In genomic region chr1:2232916-2233438, GRCh38 we compare ENCODE assay signal across 9 cellular contexts. TPM values are rescaled to one million over a fixed set of nuclear protein-coding genes. Genes with fewer than 3 reads are reported as not detected.
DNase-seq lines count a peak whose midpoint lies in the region; ATAC-seq and TF ChIP-seq lines count a peak whose summit lies in the region.
"Had no signal": no experiment of that assay in that cellular context is flagged by ENCODE, and none has a peak within 500 bp of the region (broad histone marks: within the 10 kb centered on the region; RNA-seq: fewer than 3 reads in every experiment).

No MANE protein-coding gene starts in this region.

- no peak overlapping the region for H3K14ac ChIP-seq in mesenchymal stem cell (ENCODE audit: low read length in 2 of 2)

- no peak overlapping the region for H2BK120ac ChIP-seq in mesenchymal stem cell (ENCODE audit: low read depth, low read length)

- H3K79me1 ChIP-seq in mesenchymal stem cell (replicated peaks; ENCODE audit: low read length, poor library complexity, severe bottlenecking): no peaks in the 10 kb centered on the region

- H3K9me3 ChIP-seq in mesenchymal stem cell (ENCODE audit: control insufficient read depth, low read length): no peaks in the 10 kb centered on the region

- H3K27me3 ChIP-seq in mesenchymal stem cell (ENCODE audit: control insufficient read depth in 1 of 2, insufficient read depth in 1 of 2, low read length in 2 of 2): no peaks in the 10 kb centered on the region

- H2BK15ac ChIP-seq in mesenchymal stem cell (ENCODE audit: low read depth, poor library complexity, severe bottlenecking): no peak overlapping the region

- H3K4ac ChIP-seq in mesenchymal stem cell (ENCODE audit: low read depth in 1 of 2, low read length in 2 of 2): no peak overlapping the region

- no peaks in the 10 kb centered on the region for H3K27me3 Mint-ChIP-seq in activated T-cell treated with anti-CD3 and anti-CD28 coated beads, Interleukin-2, amount 50 U/mL, for 72 hours (ENCODE audit: low read depth)
- H3K27me3 Mint-ChIP-seq in type B pancreatic cell: no peaks in the 10 kb centered on the region

- no peak overlapping the region for H2AK5ac ChIP-seq in mesenchymal stem cell (ENCODE audit: low read length, severe bottlenecking)

- no peak for DNase-seq in activated T-cell treated with anti-CD3 and anti-CD28 coated beads, Interleukin-2, amount 50 U/mL, for 72 hours
- no peak for DNase-seq in activated T-cell treated with anti-CD3 and anti-CD28 coated beads, Interleukin-2, amount 50 U/mL, for 48 hours
- peak in 1 of 2 donors; percentile 15 for DNase-seq in cardiac fibroblast (ENCODE audit: low read depth in 2 of 2)
- peak; percentile 10 for DNase-seq in mesenchymal stem cell
- DNase-seq in type B pancreatic cell (ENCODE audit: extremely low spot score, unreplicated experiment): peak; percentile 67
- DNase-seq: small intestine had no signal

- TF ChIP-seq CTCF in cardiac fibroblast (IDR thresholded peaks at IDR 0.05; ENCODE audit: low read depth, low read length): no peak
- TF ChIP-seq CTCF in type B pancreatic cell (conservative IDR thresholded peaks at IDR 0.05): no peak

- peak overlapping the region; percentile 26 for H3K27ac Mint-ChIP-seq in activated T-cell treated with anti-CD3 and anti-CD28 coated beads, Interleukin-2, amount 50 U/mL, for 72 hours
- H3K27ac Mint-ChIP-seq in type B pancreatic cell: peak overlapping the region; percentile 50

- peaks cover 73% of the 10 kb centered on the region for H3K4me1 Mint-ChIP-seq in activated T-cell treated with anti-CD3 and anti-CD28 coated beads, Interleukin-2, amount 50 U/mL, for 72 hours (ENCODE audit: low read depth)
- H3K4me1 Mint-ChIP-seq in type B pancreatic cell (ENCODE audit: unreplicated experiment): peaks cover 52% of the 10 kb centered on the region

- H3K23ac ChIP-seq in mesenchymal stem cell (ENCODE audit: low read length in 2 of 2): no peak overlapping the region

- H3K27ac ChIP-seq in mesenchymal stem cell (ENCODE audit: low read length, poor library complexity, severe bottlenecking): no peak overlapping the region

- H3K18ac ChIP-seq in mesenchymal stem cell (ENCODE audit: low read depth in 1 of 2, low read length in 2 of 2): no peak overlapping the region

- H3K9me3 Mint-ChIP-seq in activated T-cell treated with anti-CD3 and anti-CD28 coated beads, Interleukin-2, amount 50 U/mL, for 72 hours: no peaks in the 10 kb centered on the region
- no peaks in the 10 kb centered on the region for H3K9me3 Mint-ChIP-seq in type B pancreatic cell

- no peak overlapping the region for H3K4me2 ChIP-seq in mesenchymal stem cell (ENCODE audit: low read length, poor library complexity, severe bottlenecking)

- WGBS in mesenchymal stem cell: 77% methylated on average over 23 of the region's 23 CpGs

- ATAC-seq in activated T-cell treated with anti-CD3 and anti-CD28 coated beads, Interleukin-2, amount 50 U/mL, for 72 hours (replicated peaks in 1 of 2): no peak
- ATAC-seq in HG02973 (IDR thresholded peaks at IDR 0.05; ENCODE audit: unreplicated experiment) (no peak), HG03175 (IDR thresholded peaks at IDR 0.05; ENCODE audit: unreplicated experiment) (no peak), HG03565 (IDR thresholded peaks at IDR 0.05; ENCODE audit: unreplicated experiment) (no peak)

- no peak overlapping the region for H4K8ac ChIP-seq in mesenchymal stem cell (ENCODE audit: low read length)

- peaks cover 67% of the 10 kb centered on the region for H3K4me1 ChIP-seq in mesenchymal stem cell (ENCODE audit: control insufficient read depth, insufficient read depth, low read depth, low read length)

- no peak overlapping the region for H2BK12ac ChIP-seq in mesenchymal stem cell (ENCODE audit: low read length in 2 of 2)

- H2BK5ac ChIP-seq in mesenchymal stem cell (ENCODE audit: low read depth, low read length, poor library complexity, severe bottlenecking): no peak overlapping the region

- H4K91ac ChIP-seq in mesenchymal stem cell (ENCODE audit: low read length): no peak overlapping the region

- H3K4me3 ChIP-seq in cardiac fibroblast (replicated peaks in 1 of 2; ENCODE audit: low read depth in 2 of 2, low read length in 2 of 2): peak overlapping the region; percentile 75 to 89
- H3K4me3 ChIP-seq in mesenchymal stem cell (ENCODE audit: insufficient read depth in 1 of 2, low read depth in 1 of 2, low read length in 2 of 2): peak overlapping the region in 1 of 2 experiments; percentile 92

- peak overlapping the region; percentile 94 for H3K9ac ChIP-seq in mesenchymal stem cell (ENCODE audit: low read length)

- peaks cover 0 to 37% of the 10 kb centered on the region in 2 experiments for H3K36me3 ChIP-seq in mesenchymal stem cell (ENCODE audit: control insufficient read depth in 1 of 2, insufficient read depth in 2 of 2, low read depth in 1 of 2, low read length in 2 of 2)

- peaks cover 8 to 10% of the 10 kb centered on the region in 2 donors for H3K36me3 Mint-ChIP-seq in activated T-cell treated with anti-CD3 and anti-CD28 coated beads, Interleukin-2, amount 50 U/mL, for 72 hours (ENCODE audit: insufficient read depth in 2 of 2)
- no peaks in the 10 kb centered on the region for H3K36me3 Mint-ChIP-seq in type B pancreatic cell

- no peak overlapping the region for H2AFZ ChIP-seq in mesenchymal stem cell (ENCODE audit: low read depth, low read length)

- H3K4me3 Mint-ChIP-seq in activated T-cell treated with anti-CD3 and anti-CD28 coated beads, Interleukin-2, amount 50 U/mL, for 72 hours: peak overlapping the region; percentile 92
- peak overlapping the region; percentile 98 for H3K4me3 Mint-ChIP-seq in type B pancreatic cell

RNA-seq across cellular contexts. Expression of gene SKI, which starts 4.9 kb away (rescaled TPM):
- 10 to 100 TPM; 28.5 to 32.3 TPM for total RNA-seq in activated T-cell treated with anti-CD3 and anti-CD28 coated beads, Interleukin-2, amount 50 U/mL, for 72 hours
- polyA plus RNA-seq in mesenchymal stem cell (2013, experiment 1 of 2): 43.3 TPM
- 44.2 TPM for polyA plus RNA-seq in mesenchymal stem cell (2013, experiment 2 of 2)
- 52.7 and 55.7 TPM in 2 replicates for total RNA-seq in type B pancreatic cell (ENCODE audit: low replicate concordance)

RNA-seq across cellular contexts. Expression of gene FAAP20, which starts 38.4 kb away (rescaled TPM):
- 10 to 100 TPM; 74.6 to 80.4 TPM for total RNA-seq in activated T-cell treated with anti-CD3 and anti-CD28 coated beads, Interleukin-2, amount 50 U/mL, for 72 hours
- 84.5 TPM for polyA plus RNA-seq in mesenchymal stem cell (2013, experiment 1 of 2)
- 86.1 TPM for polyA plus RNA-seq in mesenchymal stem cell (2013, experiment 2 of 2)
- total RNA-seq in type B pancreatic cell (ENCODE audit: low replicate concordance): 45.8 and 73.8 TPM in 2 replicates

Comparison
In these comparisons a context has a peak if more than half of its experiments do, and no peak if none do; other contexts are left out.
1. DNase-seq: peak in mesenchymal stem cell (single experiment) and type B pancreatic cell (single experiment); none in activated T-cell treated with anti-CD3 and anti-CD28 coated beads, Interleukin-2, amount 50 U/mL, for 72 hours (0 of 2) and activated T-cell treated with anti-CD3 and anti-CD28 coated beads, Interleukin-2, amount 50 U/mL, for 48 hours (0 of 2).